ENCODE assay signal across 29 cellular contexts in genomic region chr16:54467398-54467797, GRCh38.
"Had no signal": no experiment of that assay in that cellular context is flagged by ENCODE, and none has a peak within 500 bp of the region (broad histone marks: within the 10 kb centered on the region; RNA-seq: fewer than 3 reads in every experiment).

No MANE protein-coding gene starts in this region.

- H3K36me3 ChIP-seq: colonic mucosa, esophagus muscularis mucosa, esophagus squamous epithelium, gastrocnemius medialis, gastroesophageal sphincter, heart left ventricle, heart right ventricle had no signal

- H3K4me1 Mint-ChIP-seq: endodermal cell had no signal

- FAIRE-seq: colon, endometrium, endothelial cell of umbilical vein, frontal cortex had no signal

- H3K9me3 ChIP-seq: colonic mucosa, gastrocnemius medialis had no signal

- H3K27ac Mint-ChIP-seq: dendritic cell treated with granulocyte-macrophage colony-stimulating factor and Interleukin-4, amounts not matched to agents 40 ng/mL and 50 ng/mL, for 4 days; effector memory CD8-positive, alpha-beta T cell; endodermal cell had no signal

- H3K4me3 Mint-ChIP-seq: dendritic cell treated with granulocyte-macrophage colony-stimulating factor and Interleukin-4, amounts not matched to agents 40 ng/mL and 50 ng/mL, for 4 days; effector memory CD8-positive, alpha-beta T cell; endodermal cell had no signal

- H3K4me3 ChIP-seq: colonic mucosa, coronary artery, dorsolateral prefrontal cortex, esophagus muscularis mucosa, esophagus squamous epithelium, gastrocnemius medialis, gastroesophageal sphincter, heart left ventricle, heart right ventricle had no signal

- ATAC-seq: effector memory CD8-positive, alpha-beta T cell; esophagus mucosa; foreskin keratinocyte; gastrocnemius medialis; gastroesophageal sphincter; heart right ventricle had no signal

- DNase-seq: colonic mucosa; cortex of kidney; dermis blood vessel endothelial cell; dorsolateral prefrontal cortex; effector CD4-positive, alpha-beta T cell; effector CD8-positive, alpha-beta T cell; effector memory CD4-positive, alpha-beta T cell; effector memory CD8-positive, alpha-beta T cell; endodermal cell; erythroblast; esophagus squamous epithelium; foreskin fibroblast; foreskin keratinocyte; foreskin melanocyte; gastrocnemius medialis; glutamatergic neuron; head of caudate nucleus; heart left ventricle; heart right ventricle had no signal

- H3K27ac ChIP-seq: colonic mucosa, coronary artery, dorsolateral prefrontal cortex, epithelial cell of prostate, esophagus muscularis mucosa, esophagus squamous epithelium, foreskin keratinocyte, gastrocnemius medialis, gastroesophageal sphincter, heart left ventricle, heart right ventricle had no signal

- H3K4me1 ChIP-seq: colonic mucosa, esophagus muscularis mucosa, esophagus squamous epithelium, foreskin keratinocyte, gastrocnemius medialis, gastroesophageal sphincter, heart left ventricle, heart right ventricle had no signal

- H3K9me3 Mint-ChIP-seq: endodermal cell had no signal

- H3K27me3 Mint-ChIP-seq: dendritic cell treated with granulocyte-macrophage colony-stimulating factor and Interleukin-4, amounts not matched to agents 40 ng/mL and 50 ng/mL, for 4 days had no signal

- H3K27me3 ChIP-seq: colonic mucosa, foreskin keratinocyte, gastroesophageal sphincter, heart left ventricle had no signal
